14 cellular contexts compared by ENCODE assay signal in genomic region chr9:5566054-5566618, GRCh38. TPM values are rescaled to one million over a fixed set of nuclear protein-coding genes. Genes with fewer than 3 reads are reported as not detected.
A peak's percentile ranks its signal among the peaks of the same experiment; 100 is the strongest.
DNase-seq lines count a peak whose midpoint lies in the region; ATAC-seq and TF ChIP-seq lines count a peak whose summit lies in the region.
"Had no signal": no experiment of that assay in that cellular context is flagged by ENCODE, and none has a peak within 500 bp of the region (broad histone marks: within the 10 kb centered on the region; RNA-seq: fewer than 3 reads in every experiment).

No MANE protein-coding gene starts in this region.

- H3K9me3 Mint-ChIP-seq in glutamatergic neuron (ENCODE audit: unreplicated experiment): no peaks in the 10 kb centered on the region
- peaks cover 4% of the 10 kb centered on the region for H3K9me3 Mint-ChIP-seq in activated naive CD8-positive, alpha-beta T cell treated with anti-CD3 and anti-CD28 coated beads for 36 hours
- H3K9me3 Mint-ChIP-seq: activated T-cell treated with anti-CD3 and anti-CD28 coated beads, Interleukin-2, amount 50 U/mL, for 4 hours; central memory CD8-positive, alpha-beta T cell had no signal

- TF ChIP-seq CTCF in GM10248 (IDR thresholded peaks at IDR 0.05; ENCODE audit: control extremely low read depth, extremely low read depth, low read depth, missing control alignments) (no peak), epithelial cell of esophagus (IDR thresholded peaks at IDR 0.05; ENCODE audit: insufficient read depth, low read depth, low read length, missing control alignments) (no peak), glutamatergic neuron (IDR thresholded peaks at IDR 0.05; ENCODE audit: partially characterized antibody, unreplicated experiment) (no peak)

- DNase-seq in GM10248 (ENCODE audit: extremely low spot score) (peak; percentile 38), epithelial cell of esophagus (ENCODE audit: low read depth) (peak; percentile 97), glutamatergic neuron (no peak), NCI-H1436 treated with DMSO at 0.1 percent for 48 hours (lab: John Stamatoyannopoulos, UW) (no peak), NCI-H187 treated with DMSO at 0.1 percent for 48 hours (lab: John Stamatoyannopoulos, UW) (no peak)
- no peak for DNase-seq in activated naive CD8-positive, alpha-beta T cell treated with anti-CD3 and anti-CD28 coated beads for 36 hours
- DNase-seq: activated T-cell treated with anti-CD3 and anti-CD28 coated beads, Interleukin-2, amount 50 U/mL, for 4 hours; CD4-positive, CD25-positive, alpha-beta regulatory T cell; head of caudate nucleus; NCI-H526 had no signal

- ATAC-seq in GM19455 (IDR thresholded peaks at IDR 0.05; ENCODE audit: unreplicated experiment) (peak; percentile 72), HG03097 (IDR thresholded peaks at IDR 0.05; ENCODE audit: low FRiP score, unreplicated experiment) (peak; percentile 50)
- ATAC-seq: activated T-cell treated with anti-CD3 and anti-CD28 coated beads, Interleukin-2, amount 50 U/mL, for 4 hours had no signal

- POLR2A ChIA-PET in GM10248 (lab: Yijun Ruan, JAX): no interaction called here

- H3K4me3 Mint-ChIP-seq in glutamatergic neuron (ENCODE audit: unreplicated experiment): no peak overlapping the region
- H3K4me3 Mint-ChIP-seq in activated naive CD8-positive, alpha-beta T cell treated with anti-CD3 and anti-CD28 coated beads for 36 hours: no peak overlapping the region
- H3K4me3 Mint-ChIP-seq: activated T-cell treated with anti-CD3 and anti-CD28 coated beads, Interleukin-2, amount 50 U/mL, for 4 hours; CD4-positive, CD25-positive, alpha-beta regulatory T cell; central memory CD8-positive, alpha-beta T cell; T-helper 1 cell treated with Interleukin-12 subunit alpha and Interleukin-12 subunit beta and Interleukin-4 antibody, amounts not matched to agents 30 μg/mL and 1 μg/mL, for 36 hours had no signal

- CTCF ChIA-PET in GM10248 (lab: Yijun Ruan, JAX): interaction anchor here (1.2 to 1.9 kb wide), 3 partner anchors 8 to 14 kb away, joined by 3 to 6 read pairs (median 4); no protein-coding TSS in a partner anchor

- H3K4me3 ChIP-seq in epithelial cell of esophagus (ENCODE audit: low read length): no peak overlapping the region

- H3K27ac Mint-ChIP-seq in glutamatergic neuron (ENCODE audit: unreplicated experiment): no peak overlapping the region
- no peak overlapping the region for H3K27ac Mint-ChIP-seq in activated naive CD8-positive, alpha-beta T cell treated with anti-CD3 and anti-CD28 coated beads for 36 hours
- H3K27ac Mint-ChIP-seq: T-helper 1 cell treated with Interleukin-12 subunit alpha and Interleukin-12 subunit beta and Interleukin-4 antibody, amounts not matched to agents 30 μg/mL and 1 μg/mL, for 36 hours had no signal

- peaks cover 2% of the 10 kb centered on the region for H3K4me1 Mint-ChIP-seq in glutamatergic neuron (ENCODE audit: low read depth, unreplicated experiment)
- peaks cover 30% of the 10 kb centered on the region for H3K4me1 Mint-ChIP-seq in activated naive CD8-positive, alpha-beta T cell treated with anti-CD3 and anti-CD28 coated beads for 36 hours

- H3K27me3 Mint-ChIP-seq in glutamatergic neuron (ENCODE audit: unreplicated experiment): no peaks in the 10 kb centered on the region
- H3K27me3 Mint-ChIP-seq in activated naive CD8-positive, alpha-beta T cell treated with anti-CD3 and anti-CD28 coated beads for 36 hours: no peaks in the 10 kb centered on the region
- H3K27me3 Mint-ChIP-seq: CD4-positive, CD25-positive, alpha-beta regulatory T cell; central memory CD8-positive, alpha-beta T cell had no signal

- no peaks in the 10 kb centered on the region for H3K36me3 Mint-ChIP-seq in glutamatergic neuron (ENCODE audit: unreplicated experiment)
- peaks cover 3% of the 10 kb centered on the region for H3K36me3 Mint-ChIP-seq in activated naive CD8-positive, alpha-beta T cell treated with anti-CD3 and anti-CD28 coated beads for 36 hours

RNA-seq across cellular contexts. Expression of gene PDCD1LG2, which starts 55.8 kb away (rescaled TPM):
- total RNA-seq in glutamatergic neuron (ENCODE audit: unreplicated experiment): not detected
- total RNA-seq in activated naive CD8-positive, alpha-beta T cell treated with anti-CD3 and anti-CD28 coated beads for 36 hours: under 1 TPM in 1 of 2 experiments, not detected in 1; 0.08 TPM

Comparison
In these comparisons a context has a peak if more than half of its experiments do, and no peak if none do; other contexts are left out.
1. DNase-seq: peak in GM10248 (single experiment) and epithelial cell of esophagus (single experiment); none in glutamatergic neuron (single experiment), NCI-H1436 treated with DMSO at 0.1 percent for 48 hours (single experiment), NCI-H187 treated with DMSO at 0.1 percent for 48 hours (single experiment) and activated naive CD8-positive, alpha-beta T cell treated with anti-CD3 and anti-CD28 coated beads for 36 hours (single experiment).